17 cellular contexts compared by ENCODE assay signal in the genomic region with DNA sequence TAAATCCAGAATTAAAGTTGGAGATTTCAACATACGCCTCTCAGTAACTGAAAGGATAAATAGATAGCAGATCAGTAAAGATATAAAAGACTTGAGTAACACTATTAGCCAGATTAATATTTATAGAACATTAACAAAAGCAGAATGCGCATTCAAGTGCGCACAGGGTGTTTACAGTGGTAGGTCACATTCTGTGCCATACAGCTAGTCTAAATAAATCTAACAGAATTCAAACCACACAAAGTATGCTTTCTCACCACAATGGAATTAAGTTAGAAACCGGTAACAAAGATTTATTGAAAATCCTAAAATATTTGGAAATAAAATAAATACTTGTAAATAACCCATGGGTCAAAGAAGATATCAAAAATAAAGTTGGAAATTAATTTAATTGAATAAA.
A peak's percentile ranks its signal among the peaks of the same experiment; 100 is the strongest.
DNase-seq lines count a peak whose midpoint lies in the region; ATAC-seq, FAIRE-seq and TF ChIP-seq lines count a peak whose summit lies in the region.
"Had no signal": no experiment of that assay in that cellular context is flagged by ENCODE, and none has a peak within 500 bp of the region (broad histone marks: within the 10 kb centered on the region; RNA-seq: fewer than 3 reads in every experiment).

No MANE protein-coding gene starts in this region.

- no peaks in the 10 kb centered on the region for H3K4me1 ChIP-seq in gastrocnemius medialis

- no peaks in the 10 kb centered on the region for H3K27me3 ChIP-seq in gastrocnemius medialis

- intact Hi-C loops in gastrocnemius medialis (cut with DNase I; ENCODE audit: low total_unique reads), result no loop called here

- FAIRE-seq in islet of Langerhans (lab: Jason Lieb, UNC), result peak; percentile 55
- FAIRE-seq: GM12891 had no signal

- H3K27ac ChIP-seq in gastrocnemius medialis, result no peak overlapping the region
- H3K27ac ChIP-seq: GM23248 had no signal

- in situ Hi-C loops in gastrocnemius medialis (cut with MboI; ENCODE audit: low sequenced_read_pairs in 4 of 4), result no loop called here

- no peaks in the 10 kb centered on the region for H3K9me3 ChIP-seq in gastrocnemius medialis

- no peak for ATAC-seq in SK-N-SH treated with all-trans-retinoic acid at 6 μM for 48 hours
- ATAC-seq in HG03342 (IDR thresholded peaks at IDR 0.05; ENCODE audit: unreplicated experiment), result no peak
- no peak for ATAC-seq in gastrocnemius medialis
- ATAC-seq: Right ventricle myocardium inferior had no signal

- H3K36me3 ChIP-seq in gastrocnemius medialis, result no peaks in the 10 kb centered on the region

- DNase-seq in ELR (ENCODE audit: low read depth) (peak; percentile 35), amniotic epithelial cell (ENCODE audit: low read depth) (peak; percentile 58), fibroblast of gingiva (ENCODE audit: low read depth) (peak; percentile 27), NCI-H345 (lab: John Stamatoyannopoulos, UW) (no peak), gastrocnemius medialis (no peak)
- DNase-seq: GM23248, H9, MV-4-11, NCI-H1105 treated with DMSO at 0.1 percent for 48 hours, NCI-H2029 treated with DMSO at 0.1 percent for 48 hours, NCI-H526, OCI-M1 had no signal

- no peak for TF ChIP-seq POLR2A in gastrocnemius medialis (IDR thresholded peaks at IDR 0.05)

- no peak overlapping the region for H3K4me3 ChIP-seq in gastrocnemius medialis
- H3K4me3 ChIP-seq: GM23248 had no signal

- TF ChIP-seq CTCF in gastrocnemius medialis (IDR thresholded peaks at IDR 0.05 in 4 of 5, conservative IDR thresholded peaks at IDR 0.05 in 1 of 5), result no peak

TF ChIP-seq in SK-N-SH treated with all-trans-retinoic acid at 6 μM for 48 hours, 23 proteins besides CTCF, POLR2A, EP300 and RAD21:
- no peak for TF ChIP-seq ZFP3 (CRISPR knock-in tag; IDR thresholded peaks at IDR 0.05)
- TF ChIP-seq ESRRG (CRISPR knock-in tag; IDR thresholded peaks at IDR 0.05), result no peak
- no peak for TF ChIP-seq OSR1 (CRISPR knock-in tag; IDR thresholded peaks at IDR 0.05)
- TF ChIP-seq ZFP30 (CRISPR knock-in tag; IDR thresholded peaks at IDR 0.05), result no peak
- no peak for TF ChIP-seq CSDC2 (CRISPR knock-in tag; IDR thresholded peaks at IDR 0.05)
- TF ChIP-seq GLIS3 (CRISPR knock-in tag; IDR thresholded peaks at IDR 0.05), result no peak
- TF ChIP-seq, protein P1, sequence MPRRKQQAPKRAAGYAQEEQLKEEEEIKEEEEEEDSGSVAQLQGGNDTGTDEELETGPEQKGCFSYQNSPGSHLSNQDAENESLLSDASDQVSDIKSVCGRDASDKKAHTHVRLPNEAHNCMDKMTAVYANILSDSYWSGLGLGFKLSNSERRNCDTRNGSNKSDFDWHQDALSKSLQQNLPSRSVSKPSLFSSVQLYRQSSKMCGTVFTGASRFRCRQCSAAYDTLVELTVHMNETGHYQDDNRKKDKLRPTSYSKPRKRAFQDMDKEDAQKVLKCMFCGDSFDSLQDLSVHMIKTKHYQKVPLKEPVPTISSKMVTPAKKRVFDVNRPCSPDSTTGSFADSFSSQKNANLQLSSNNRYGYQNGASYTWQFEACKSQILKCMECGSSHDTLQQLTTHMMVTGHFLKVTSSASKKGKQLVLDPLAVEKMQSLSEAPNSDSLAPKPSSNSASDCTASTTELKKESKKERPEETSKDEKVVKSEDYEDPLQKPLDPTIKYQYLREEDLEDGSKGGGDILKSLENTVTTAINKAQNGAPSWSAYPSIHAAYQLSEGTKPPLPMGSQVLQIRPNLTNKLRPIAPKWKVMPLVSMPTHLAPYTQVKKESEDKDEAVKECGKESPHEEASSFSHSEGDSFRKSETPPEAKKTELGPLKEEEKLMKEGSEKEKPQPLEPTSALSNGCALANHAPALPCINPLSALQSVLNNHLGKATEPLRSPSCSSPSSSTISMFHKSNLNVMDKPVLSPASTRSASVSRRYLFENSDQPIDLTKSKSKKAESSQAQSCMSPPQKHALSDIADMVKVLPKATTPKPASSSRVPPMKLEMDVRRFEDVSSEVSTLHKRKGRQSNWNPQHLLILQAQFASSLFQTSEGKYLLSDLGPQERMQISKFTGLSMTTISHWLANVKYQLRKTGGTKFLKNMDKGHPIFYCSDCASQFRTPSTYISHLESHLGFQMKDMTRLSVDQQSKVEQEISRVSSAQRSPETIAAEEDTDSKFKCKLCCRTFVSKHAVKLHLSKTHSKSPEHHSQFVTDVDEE (CRISPR knock-in tag; IDR thresholded peaks at IDR 0.05), result no peak
- no peak for TF ChIP-seq ZNF8 (CRISPR knock-in tag; IDR thresholded peaks at IDR 0.05)
- no peak for TF ChIP-seq ARNTL (CRISPR knock-in tag; IDR thresholded peaks at IDR 0.05; ENCODE audit: borderline replicate concordance, low read depth)
- TF ChIP-seq ZNF70 (CRISPR knock-in tag; IDR thresholded peaks at IDR 0.05), result no peak

Comparison
In these comparisons a context has a peak if more than half of its experiments do, and no peak if none do; other contexts are left out.
1. DNase-seq: peak in ELR (single experiment), amniotic epithelial cell (single experiment) and fibroblast of gingiva (single experiment); none in NCI-H345 (single experiment) and gastrocnemius medialis (0 of 2).